ENCODE assay signal across 8 cellular contexts in the genomic region with DNA sequence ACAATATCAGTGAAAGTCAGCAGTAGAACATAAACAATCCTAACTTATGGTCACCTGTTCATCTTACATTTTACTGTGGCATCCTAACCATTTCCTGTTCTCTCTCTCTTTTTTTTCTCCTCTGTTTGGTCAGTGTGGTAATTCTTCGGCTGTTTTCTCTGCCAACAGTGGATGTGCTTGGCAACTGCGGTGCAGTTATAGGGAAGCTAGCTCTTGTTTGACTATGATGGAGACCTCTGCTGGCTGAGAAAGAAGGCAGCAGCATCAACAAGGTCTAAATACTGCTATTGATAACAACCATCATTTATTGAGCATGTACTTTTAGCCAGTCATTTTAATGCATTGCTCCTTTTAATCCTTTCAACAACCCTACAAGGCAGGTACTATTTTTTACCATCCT. TPM values are rescaled to one million over a fixed set of nuclear protein-coding genes. Genes with fewer than 3 reads are reported as not detected.
DNase-seq lines count a peak whose midpoint lies in the region; ATAC-seq and TF ChIP-seq lines count a peak whose summit lies in the region.

No MANE protein-coding gene starts in this region.

- CTCF ChIA-PET in CD8-positive, alpha-beta T cell (lab: Charles Lee), result interaction anchor here (0.6 to 1.8 kb wide), 12 partner anchors 12 to 554 kb away, joined by 3 to 6 read pairs (median 3); no protein-coding TSS in a partner anchor
- CTCF ChIA-PET in PC-3 (lab: Charles Lee), result interaction anchor here (0.6 to 1.0 kb wide), 3 partner anchors 27 to 257 kb away, joined by 3 to 4 read pairs (median 4); no protein-coding TSS in a partner anchor

- H3K27ac ChIP-seq in CD8-positive, alpha-beta T cell (ENCODE audit: low read depth, low read length), result no peak overlapping the region
- H3K27ac ChIP-seq in PC-3 (ENCODE audit: low read length), result no peak overlapping the region

- H3K36me3 Mint-ChIP-seq in CD8-positive, alpha-beta T cell, result no peaks in the 10 kb centered on the region

- no peak for DNase-seq in CD8-positive, alpha-beta T cell
- DNase-seq in HCEC 1CT (peak; percentile 24), PC-3 (peak; percentile 43), fibroblast of the aortic adventitia (ENCODE audit: low read depth) (peak; percentile 63), T1000 (lab: John Stamatoyannopoulos, UW) (no peak), midbrain (lab: John Stamatoyannopoulos, UW) (no peak)
- no peak for DNase-seq in activated CD4-positive, alpha-beta T cell treated with anti-CD3 and anti-CD28 coated beads for 1 hour

- no peaks in the 10 kb centered on the region for H3K9me2 ChIP-seq in PC-3 (replicated peaks; ENCODE audit: low read length)

- H3K27me3 Mint-ChIP-seq in CD8-positive, alpha-beta T cell (ENCODE audit: low read depth), result peaks cover 3% of the 10 kb centered on the region

- TF ChIP-seq CTCF in CD8-positive, alpha-beta T cell (IDR thresholded peaks at IDR 0.05), result peak; percentile 23
- TF ChIP-seq CTCF in PC-3 (conservative IDR thresholded peaks at IDR 0.05; ENCODE audit: low read depth, low read length) (peak; percentile 55), fibroblast of the aortic adventitia (IDR thresholded peaks at IDR 0.05; ENCODE audit: insufficient read depth, low read length) (peak; percentile 55)

- H3K4me3 Mint-ChIP-seq in CD8-positive, alpha-beta T cell, result no peak overlapping the region

- H3K4me1 ChIP-seq in CD8-positive, alpha-beta T cell (ENCODE audit: insufficient read depth, low read length), result no peaks in the 10 kb centered on the region
- no peaks in the 10 kb centered on the region for H3K4me1 ChIP-seq in PC-3 (ENCODE audit: insufficient read depth, low read length)

- ATAC-seq in CD8-positive, alpha-beta T cell, result no peak
- ATAC-seq in PC-3, result peak; percentile 77
- ATAC-seq in HG03571 (IDR thresholded peaks at IDR 0.05; ENCODE audit: unreplicated experiment), result no peak

- H3K27ac Mint-ChIP-seq in CD8-positive, alpha-beta T cell, result no peak overlapping the region

- H3F3A ChIP-seq in PC-3 (ENCODE audit: low read length, unreplicated experiment), result no peaks in the 10 kb centered on the region

- no peaks in the 10 kb centered on the region for H4K20me1 ChIP-seq in PC-3 (ENCODE audit: low read length)

- H3K79me2 ChIP-seq in PC-3 (ENCODE audit: low read length), result no peaks in the 10 kb centered on the region

- no peak overlapping the region for H3K4me3 ChIP-seq in CD8-positive, alpha-beta T cell (ENCODE audit: low read depth, low read length)
- H3K4me3 ChIP-seq in PC-3 (ENCODE audit: low read length) (no peak overlapping the region), fibroblast of the aortic adventitia (ENCODE audit: low read depth, low read length) (no peak overlapping the region)

- no peak overlapping the region for H3K4me2 ChIP-seq in PC-3 (ENCODE audit: low read length)

- peaks cover 3% of the 10 kb centered on the region for H3K4me1 Mint-ChIP-seq in CD8-positive, alpha-beta T cell (ENCODE audit: low read depth)

- POLR2A ChIA-PET in CD8-positive, alpha-beta T cell (lab: Charles Lee), result no interaction called here
- POLR2A ChIA-PET in PC-3 (lab: Charles Lee; ENCODE audit: unreplicated experiment), result no interaction called here

- H3K9ac ChIP-seq in PC-3 (ENCODE audit: low read length), result no peak overlapping the region

- no peaks in the 10 kb centered on the region for H3K36me3 ChIP-seq in CD8-positive, alpha-beta T cell (ENCODE audit: insufficient read depth, low read length)
- no peaks in the 10 kb centered on the region for H3K36me3 ChIP-seq in PC-3 (ENCODE audit: low read depth, low read length)

- no peak overlapping the region for H2AFZ ChIP-seq in PC-3 (ENCODE audit: low read length)

- no peaks in the 10 kb centered on the region for H3K27me3 ChIP-seq in CD8-positive, alpha-beta T cell (ENCODE audit: insufficient read depth, low read length)
- H3K27me3 ChIP-seq in PC-3 (ENCODE audit: low read length), result peaks cover 20% of the 10 kb centered on the region; the same call in 1 of the 2 replicates

- peaks cover 7% of the 10 kb centered on the region for H3K9me3 Mint-ChIP-seq in CD8-positive, alpha-beta T cell

- no peaks in the 10 kb centered on the region for H3K9me3 ChIP-seq in CD8-positive, alpha-beta T cell (ENCODE audit: low read length)
- H3K9me3 ChIP-seq in PC-3 (ENCODE audit: low read length), result no peaks in the 10 kb centered on the region

- intact Hi-C loops in CD8-positive, alpha-beta T cell (cut with DNase I, micrococcal nuclease), result loop anchor here in 1 of 2 experiments (5.0 kb wide), 1 partner anchor 33 kb away; no protein-coding TSS in a partner anchor
- intact Hi-C loops in PC-3 (cut with micrococcal nuclease), result loop anchor here (1.0 kb wide), 1 partner anchor 27 kb away; no protein-coding TSS in a partner anchor

- no TSS peak for BruUV-seq in PC-3 (replicated peaks; lab: Mats Ljungman, UMichigan)

RNA-seq across cellular contexts. Expression of a gene that starts 0.7 kb away (rescaled TPM):
- total RNA-seq in CD8-positive, alpha-beta T cell, result not detected
- total RNA-seq in PC-3 (2014; rRNA removed) (not detected in 2 replicates), fibroblast of the aortic adventitia (ENCODE audit: low replicate concordance) (not detected in 2 replicates)

RNA-seq across cellular contexts. Expression of a gene that starts 57.8 kb away (rescaled TPM):
- total RNA-seq in CD8-positive, alpha-beta T cell, result 1 to 10 TPM; 1.6 TPM
- total RNA-seq in PC-3 (2014; rRNA removed), result not detected in 2 replicates
- total RNA-seq in fibroblast of the aortic adventitia (ENCODE audit: low replicate concordance), result not detected in 2 replicates

Comparison
In these comparisons a context has a peak if more than half of its experiments do, and no peak if none do; other contexts are left out.
1. DNase-seq: peak in HCEC 1CT (single experiment), PC-3 (single experiment) and fibroblast of the aortic adventitia (single experiment); none in CD8-positive, alpha-beta T cell (0 of 7), T1000 (single experiment), activated CD4-positive, alpha-beta T cell treated with anti-CD3 and anti-CD28 coated beads for 1 hour (single experiment) and midbrain (single experiment).
2. Peak in every context shown above with its lines, with median percentiles within 50 percentile points of each other: CTCF ChIP-seq.